ENCODE assay signal across 13 cellular contexts in genomic region chr16:54812229-54812628, GRCh38.
DNase-seq lines count a peak whose midpoint lies in the region; TF ChIP-seq lines count a peak whose summit lies in the region.
"Had no signal": no experiment of that assay in that cellular context is flagged by ENCODE, and none has a peak within 500 bp of the region (broad histone marks: within the 10 kb centered on the region; RNA-seq: fewer than 3 reads in every experiment).

No MANE protein-coding gene starts in this region.

- TF ChIP-seq CTCF in AG04449 (IDR thresholded peaks at IDR 0.05; ENCODE audit: insufficient read depth, low read length, missing control alignments) (peak; percentile 5), foreskin fibroblast (IDR thresholded peaks at IDR 0.05; ENCODE audit: low read depth, low read length) (peak; percentile 29)

- POLR2A ChIA-PET in AG04449 (lab: Yijun Ruan, JAX), result no interaction called here

- no peak for DNase-seq in AG04449 (ENCODE audit: low read depth, low spot score)
- peak; percentile 3 for DNase-seq in GM04504 (ENCODE audit: low read depth)
- peak; percentile 50 for DNase-seq in SK-MEL-5 (ENCODE audit: low read depth, low spot score)
- DNase-seq in foreskin fibroblast, result no peak
- no peak for DNase-seq in NCI-H2227 (lab: John Stamatoyannopoulos, UW; ENCODE audit: unreplicated experiment)
- no peak for DNase-seq in activated T-cell treated with anti-CD3 and anti-CD28 coated beads for 4 hours
- DNase-seq in CD1c-positive myeloid dendritic cell (ENCODE audit: extremely low spot score), result no peak
- DNase-seq in iPS-NIHi11 (ENCODE audit: low spot score), result no peak
- DNase-seq: activated CD8-positive, alpha-beta T cell treated with anti-CD3 and anti-CD28 coated beads for 36 hours; CD8-positive, alpha-beta T cell; immature natural killer cell; NCI-H345; stimulated activated naive CD8-positive, alpha-beta T cell treated with anti-CD3 and anti-CD28 coated beads, Interleukin-15, amount 100 ng/mL, for 72 hours had no signal

- CTCF ChIA-PET in AG04449 (lab: Yijun Ruan, JAX), result no interaction called here

- H3K4me3 ChIP-seq in AG04449 (ENCODE audit: low read depth, low read length) (no peak overlapping the region), foreskin fibroblast (ENCODE audit: low read depth in 1 of 2, low read length in 2 of 2) (no peak overlapping the region)

- in situ Hi-C loops in SK-MEL-5 (cut with HindIII; ENCODE audit: low pct_unique_long_range_greater_than_20kb, low sequenced_read_pairs), result no loop called here

Comparison
In these comparisons a context has a peak if more than half of its experiments do, and no peak if none do; other contexts are left out.
1. DNase-seq: peak in GM04504 (single experiment) and SK-MEL-5 (single experiment); none in AG04449 (single experiment), foreskin fibroblast (0 of 2), NCI-H2227 (single experiment), activated T-cell treated with anti-CD3 and anti-CD28 coated beads for 4 hours (single experiment), CD1c-positive myeloid dendritic cell (single experiment) and iPS-NIHi11 (single experiment).